ENCODE assay signal across 23 cellular contexts in genomic region chr3:153259956-153260355, GRCh38.
DNase-seq lines count a peak whose midpoint lies in the region; ATAC-seq, FAIRE-seq and TF ChIP-seq lines count a peak whose summit lies in the region.
"Had no signal": no experiment of that assay in that cellular context is flagged by ENCODE, and none has a peak within 500 bp of the region (broad histone marks: within the 10 kb centered on the region; RNA-seq: fewer than 3 reads in every experiment).

No MANE protein-coding gene starts in this region.

- H3K27ac Mint-ChIP-seq in dendritic cell treated with granulocyte-macrophage colony-stimulating factor and Interleukin-4, amounts not matched to agents 40 ng/mL and 50 ng/mL, for 4 days, result peak overlapping the region; percentile 41
- H3K27ac Mint-ChIP-seq: HFFc6 had no signal

- H3K27ac ChIP-seq in ACC112 (ENCODE audit: low read depth, low read length) (no peak overlapping the region), SJSA1 (peak overlapping the region; percentile 66), keratinocyte (ENCODE audit: control insufficient read depth, insufficient read depth, low read length) (no peak overlapping the region)
- H3K27ac ChIP-seq: 22Rv1, C4-2B had no signal

- no peaks in the 10 kb centered on the region for H3K9me1 ChIP-seq in keratinocyte (ENCODE audit: control insufficient read depth, extremely low read depth, insufficient read depth, low read length)

- H4K20me1 ChIP-seq in keratinocyte (ENCODE audit: control insufficient read depth, extremely low read depth, insufficient read depth, low read length), result no peaks in the 10 kb centered on the region

- DNase-seq in SJSA1 (ENCODE audit: low read depth in 1 of 2, low spot score in 2 of 2), result peak in 1 of 2 experiments; percentile 58
- no peak for DNase-seq in keratinocyte (ENCODE audit: low read depth, low spot score)
- no peak for DNase-seq in cerebellar nuclear complex (lab: John Stamatoyannopoulos, UW)
- DNase-seq in GM13976 (ENCODE audit: low spot score), result no peak
- no peak for DNase-seq in epidermal melanocyte (ENCODE audit: insufficient read length, low spot score)
- DNase-seq: BE2C; CD4-positive, alpha-beta memory T cell; DMS153; DMS79 treated with DMSO at 0.1 percent for 48 hours; EL; HCEC 1CT; HFFc6 had no signal

- no peak overlapping the region for H3K4me3 ChIP-seq in ACC112 (ENCODE audit: low read depth, low read length)
- H3K4me3 ChIP-seq in SJSA1, result no peak overlapping the region
- H3K4me3 ChIP-seq in keratinocyte (ENCODE audit: control insufficient read depth in 2 of 3, extremely low read depth in 1 of 3, insufficient read depth in 2 of 3, low read depth in 1 of 3, low read length in 3 of 3), result no peak overlapping the region

- H3K36me3 ChIP-seq in ACC112 (ENCODE audit: insufficient read depth, low read length) (no peaks in the 10 kb centered on the region), SJSA1 (no peaks in the 10 kb centered on the region), keratinocyte (ENCODE audit: control insufficient read depth in 2 of 2, extremely low read depth in 1 of 2, insufficient read depth in 2 of 2, low read length in 2 of 2) (no peaks in the 10 kb centered on the region)
- H3K36me3 ChIP-seq: BE2C had no signal

- H3K9ac ChIP-seq in keratinocyte (ENCODE audit: control insufficient read depth, extremely low read depth, insufficient read depth, low read length), result no peak overlapping the region

- no peaks in the 10 kb centered on the region for H3K79me2 ChIP-seq in ACC112 (ENCODE audit: control insufficient read depth, insufficient read depth, low read length, unreplicated experiment)
- no peaks in the 10 kb centered on the region for H3K79me2 ChIP-seq in keratinocyte (ENCODE audit: control insufficient read depth, insufficient read depth, low read length)

- dilution Hi-C loops in keratinocyte (cut with MboI; ENCODE audit: extremely low pct_ligation_motif_present, low sequenced_read_pairs), result no loop called here

- intact Hi-C loops in dendritic cell treated with granulocyte-macrophage colony-stimulating factor and Interleukin-4, amounts not matched to agents 40 ng/mL and 50 ng/mL, for 4 days (cut with micrococcal nuclease), result no loop called here

- H2AFZ ChIP-seq in ACC112 (ENCODE audit: low read length, unreplicated experiment), result peak overlapping the region; percentile 28
- H2AFZ ChIP-seq in keratinocyte (ENCODE audit: control insufficient read depth, low read length), result no peak overlapping the region

- no peak overlapping the region for H3K4me2 ChIP-seq in keratinocyte (ENCODE audit: control insufficient read depth, extremely low read depth, insufficient read depth, low read depth, low read length)

- H3K4me1 ChIP-seq in ACC112 (ENCODE audit: control insufficient read depth, insufficient read depth, low read length, unreplicated experiment) (peaks cover 31% of the 10 kb centered on the region), SJSA1 (replicated peaks) (peaks cover 57% of the 10 kb centered on the region), keratinocyte (ENCODE audit: control insufficient read depth, extremely low read depth, insufficient read depth, low read length) (peaks cover 18% of the 10 kb centered on the region)
- H3K4me1 ChIP-seq: BE2C had no signal

- peaks cover 34% of the 10 kb centered on the region for H3K4me1 Mint-ChIP-seq in dendritic cell treated with granulocyte-macrophage colony-stimulating factor and Interleukin-4, amounts not matched to agents 40 ng/mL and 50 ng/mL, for 4 days (ENCODE audit: low read depth)

- no peaks in the 10 kb centered on the region for H3K27me3 Mint-ChIP-seq in dendritic cell treated with granulocyte-macrophage colony-stimulating factor and Interleukin-4, amounts not matched to agents 40 ng/mL and 50 ng/mL, for 4 days
- H3K27me3 Mint-ChIP-seq: CD4-positive, alpha-beta memory T cell had no signal

- FAIRE-seq in keratinocyte (lab: Jason Lieb, UNC), result peak; percentile 51
- FAIRE-seq: D721Med, G401.6, GM12891, GM19239, HepG2, HTR-8/SVneo had no signal

- in situ Hi-C loops in GM13976 (cut with MboI; ENCODE audit: low sequenced_read_pairs, unreplicated experiment), result no loop called here

- H3K9me3 Mint-ChIP-seq in dendritic cell treated with granulocyte-macrophage colony-stimulating factor and Interleukin-4, amounts not matched to agents 40 ng/mL and 50 ng/mL, for 4 days, result peaks cover 9% of the 10 kb centered on the region
- H3K9me3 Mint-ChIP-seq: HFFc6 had no signal

- no peak for ATAC-seq in GM18505 (IDR thresholded peaks at IDR 0.05; ENCODE audit: unreplicated experiment)

- H3K9me3 ChIP-seq in SJSA1 (replicated peaks), result no peaks in the 10 kb centered on the region
- H3K9me3 ChIP-seq in keratinocyte (ENCODE audit: control insufficient read depth, low read depth, low read length), result no peaks in the 10 kb centered on the region
- H3K9me3 ChIP-seq: BE2C had no signal

- TF ChIP-seq POLR2A in GM18505 (IDR thresholded peaks at IDR 0.05; ENCODE audit: borderline replicate concordance, extremely low read depth, insufficient read depth, insufficient read length), result no peak

- no peaks in the 10 kb centered on the region for H3K36me3 Mint-ChIP-seq in dendritic cell treated with granulocyte-macrophage colony-stimulating factor and Interleukin-4, amounts not matched to agents 40 ng/mL and 50 ng/mL, for 4 days (ENCODE audit: low read depth)
- H3K36me3 Mint-ChIP-seq: CD4-positive, alpha-beta memory T cell had no signal

- TF ChIP-seq CTCF in keratinocyte (optimal IDR thresholded peaks at IDR 0.05 in 1 of 3, IDR thresholded peaks at IDR 0.05 in 1 of 3, conservative IDR thresholded peaks at IDR 0.05 in 1 of 3; ENCODE audit: extremely low read depth in 1 of 3, insufficient read depth in 2 of 3, low read length in 3 of 3), result no peak
- no peak for TF ChIP-seq CTCF in GM13976 (IDR thresholded peaks at IDR 0.05; ENCODE audit: borderline replicate concordance, control extremely low read depth, extremely low read depth, insufficient read depth, missing control alignments)

- H3K27me3 ChIP-seq in ACC112 (ENCODE audit: insufficient read depth, low read length), result no peaks in the 10 kb centered on the region
- no peaks in the 10 kb centered on the region for H3K27me3 ChIP-seq in SJSA1 (replicated peaks)
- H3K27me3 ChIP-seq in keratinocyte (ENCODE audit: control insufficient read depth, extremely low read depth, insufficient read depth, low read length), result no peaks in the 10 kb centered on the region
- H3K27me3 ChIP-seq: BE2C had no signal

- no peak overlapping the region for H3K4me3 Mint-ChIP-seq in dendritic cell treated with granulocyte-macrophage colony-stimulating factor and Interleukin-4, amounts not matched to agents 40 ng/mL and 50 ng/mL, for 4 days
- H3K4me3 Mint-ChIP-seq: HFFc6 had no signal
